Comparison of ENCODE assay signal across 8 cellular contexts in genomic region chr10:21989453-21990154, GRCh38. TPM values are rescaled to one million over a fixed set of nuclear protein-coding genes. Genes with fewer than 3 reads are reported as not detected.
A peak's percentile ranks its signal among the peaks of the same experiment; 100 is the strongest.
DNase-seq lines count a peak whose midpoint lies in the region; ATAC-seq, FAIRE-seq and TF ChIP-seq lines count a peak whose summit lies in the region.

No MANE protein-coding gene starts in this region.

- H3K4me1 Mint-ChIP-seq in stimulated activated naive B cell treated with anti-CD40 and anti-IgM and Interleukin-4, amounts not matched to agents 10 μg/mL and 1 μg/mL and 100 μg/mL, for 72 hours, result peaks cover 4 to 15% of the 10 kb centered on the region in 2 donors

- CTCF ChIA-PET in GM12878 (lab: Yijun Ruan, JAX), result interaction anchor here (0.9 to 1.0 kb wide), 4 partner anchors 8 to 1000 kb away, joined by 3 to 7 read pairs (median 4); no protein-coding TSS in a partner anchor

- SMC1A ChIA-PET in GM12878 (lab: Charles Lee; ENCODE audit: uncharacterized antibody, unreplicated experiment), result interaction anchor here (0.7 to 1.1 kb wide), 3 partner anchors 8 to 493 kb away, joined by 3 to 4 read pairs (median 3); no protein-coding TSS in a partner anchor

- peak overlapping the region; percentile 16 for H3K27ac Mint-ChIP-seq in stimulated activated naive B cell treated with anti-CD40 and anti-IgM and Interleukin-4, amounts not matched to agents 10 μg/mL and 1 μg/mL and 100 μg/mL, for 72 hours

- POLR2A ChIA-PET in GM12878 (lab: Charles Lee), result no interaction called here

- H3K79me2 ChIP-seq in OCI-LY3 (ENCODE audit: low read length) (no peaks in the 10 kb centered on the region), GM12878 (ENCODE audit: control insufficient read depth, insufficient read depth, low read length) (peaks cover 7% of the 10 kb centered on the region)

- in situ Hi-C loops in GM12878 (cut with MboI), result loop anchor here (10.0 kb wide), 1 partner anchor 585 kb away; no protein-coding TSS in a partner anchor

- TF ChIP-seq RAD21 in GM12878 (IDR thresholded peaks at IDR 0.05; ENCODE audit: insufficient read depth, low read depth, low read length), result peak; percentile 77

- TF ChIP-seq CTCF in OCI-LY3 (IDR thresholded peaks at IDR 0.05; ENCODE audit: low read depth, low read length) (peak; percentile 56), GM12878 (IDR thresholded peaks at IDR 0.05 in 2 of 3, conservative IDR thresholded peaks at IDR 0.05 in 1 of 3; ENCODE audit: control insufficient read depth in 2 of 3, extremely low read depth in 1 of 3, insufficient read depth in 1 of 3, low read depth in 3 of 3, low read length in 3 of 3) (peak; percentile 65 to 68 (median 65))

- WGBS in GM12878 (ENCODE audit: insufficient coverage, insufficient replicate concordance, low lambda C conversion rate, missing lambda C conversion rate), result 77% methylated on average over 5 of the region's 5 CpGs

- H3K27me3 ChIP-seq in OCI-LY3 (ENCODE audit: low read depth, low read length) (no peaks in the 10 kb centered on the region), GM12878 (replicated peaks in 1 of 2; ENCODE audit: control insufficient read depth in 2 of 2, insufficient read depth in 2 of 2, low read length in 1 of 2) (no peaks in the 10 kb centered on the region)

- RAD21 ChIA-PET in GM12878 (lab: Charles Lee; ENCODE audit: unreplicated experiment), result no interaction called here

- TF ChIP-seq EP300 in GM12878 (IDR thresholded peaks at IDR 0.05; ENCODE audit: borderline replicate concordance in 1 of 2, control insufficient read depth in 1 of 2, low read depth in 2 of 2, low read length in 2 of 2), result no peak

- TF ChIP-seq POLR2A in GM12878 (IDR thresholded peaks at IDR 0.05; ENCODE audit: low read depth, low read length), result no peak

- peak; percentile 90 for ATAC-seq in GM21619 (IDR thresholded peaks at IDR 0.05; ENCODE audit: unreplicated experiment)
- peak; percentile 98 for ATAC-seq in GM12878
- ATAC-seq in stimulated activated naive B cell treated with anti-CD40 and anti-IgM and Interleukin-4, amounts not matched to agents 10 μg/mL and 1 μg/mL and 100 μg/mL, for 72 hours (replicated peaks), result peak; percentile 90 to 95

- H3K4me2 ChIP-seq in OCI-LY3 (ENCODE audit: low read length) (no peak overlapping the region), GM12878 (ENCODE audit: control insufficient read depth, insufficient read depth) (no peak overlapping the region)

- H3K36me3 Mint-ChIP-seq in stimulated activated naive B cell treated with anti-CD40 and anti-IgM and Interleukin-4, amounts not matched to agents 10 μg/mL and 1 μg/mL and 100 μg/mL, for 72 hours, result peaks cover 4% of the 10 kb centered on the region in 2 donors

- H3K9me3 ChIP-seq in OCI-LY3 (ENCODE audit: insufficient read depth, low read length), result no peaks in the 10 kb centered on the region
- peaks cover 2% of the 10 kb centered on the region; the same call in 2 of the 3 replicates for H3K9me3 ChIP-seq in GM12878 (replicated peaks; ENCODE audit: control insufficient read depth, insufficient read depth, low read length)

- no peak overlapping the region for H3K9ac ChIP-seq in OCI-LY3 (ENCODE audit: low read length)
- H3K9ac ChIP-seq in GM12878 (ENCODE audit: control insufficient read depth, insufficient read depth, low read length), result no peak overlapping the region

- no peaks in the 10 kb centered on the region for H3K27me3 Mint-ChIP-seq in stimulated activated naive B cell treated with anti-CD40 and anti-IgM and Interleukin-4, amounts not matched to agents 10 μg/mL and 1 μg/mL and 100 μg/mL, for 72 hours

- DNase-seq in NCI-H2081 (lab: John Stamatoyannopoulos, UW) (peak; percentile 39 to 55), NCI-H2081 treated with DMSO at 0.1 percent for 48 hours (lab: John Stamatoyannopoulos, UW) (no peak), HuH-7 (ENCODE audit: low spot score) (peak; percentile 67), GM12878 (ENCODE audit: low read depth, low spot score) (no peak), inferior parietal cortex (ENCODE audit: extremely low spot score) (peak; percentile 65)
- peak; percentile 8 for DNase-seq in stimulated activated naive B cell treated with anti-CD40 and anti-IgM and Interleukin-4, amounts not matched to agents 10 μg/mL and 1 μg/mL and 100 μg/mL, for 72 hours

- no peak overlapping the region for H3K4me3 Mint-ChIP-seq in stimulated activated naive B cell treated with anti-CD40 and anti-IgM and Interleukin-4, amounts not matched to agents 10 μg/mL and 1 μg/mL and 100 μg/mL, for 72 hours

- no TSS peak for BruUV-seq in GM12878 (replicated peaks; lab: Mats Ljungman, UMichigan)

- intact Hi-C loops in GM12878 (cut with micrococcal nuclease; ENCODE audit: unreplicated experiment), result loop anchor here (5.0 to 10.0 kb wide), 3 partner anchors 428 to 1168 kb away; no protein-coding TSS in a partner anchor

- peak; percentile 73 for FAIRE-seq in GM12878 (lab: Jason Lieb, UNC)

- no peak overlapping the region for H3K27ac ChIP-seq in OCI-LY3 (ENCODE audit: low read length)
- H3K27ac ChIP-seq in GM12878 (ENCODE audit: control insufficient read depth, insufficient read depth), result no peak overlapping the region

- H3K36me3 ChIP-seq in OCI-LY3 (replicated peaks; ENCODE audit: low read depth, low read length) (no peaks in the 10 kb centered on the region), GM12878 (ENCODE audit: control insufficient read depth in 2 of 2, insufficient read depth in 2 of 2, low read length in 1 of 2) (no peaks in the 10 kb centered on the region)

- H4K20me1 ChIP-seq in OCI-LY3 (ENCODE audit: insufficient read depth, low read length), result no peaks in the 10 kb centered on the region
- no peaks in the 10 kb centered on the region for H4K20me1 ChIP-seq in GM12878 (ENCODE audit: control insufficient read depth, insufficient read depth)

- peaks cover 4% of the 10 kb centered on the region for H3K4me1 ChIP-seq in OCI-LY3 (ENCODE audit: low read length)
- H3K4me1 ChIP-seq in GM12878 (ENCODE audit: control insufficient read depth, insufficient read depth, low read length), result no peaks in the 10 kb centered on the region

- H2AFZ ChIP-seq in OCI-LY3 (ENCODE audit: low read depth, low read length), result no peak overlapping the region
- H2AFZ ChIP-seq in GM12878 (ENCODE audit: control insufficient read depth, low read depth, low read length), result no peak overlapping the region

- no peaks in the 10 kb centered on the region for H3K9me3 Mint-ChIP-seq in stimulated activated naive B cell treated with anti-CD40 and anti-IgM and Interleukin-4, amounts not matched to agents 10 μg/mL and 1 μg/mL and 100 μg/mL, for 72 hours

- H3K4me3 ChIP-seq in OCI-LY3 (ENCODE audit: low read length), result no peak overlapping the region
- H3K4me3 ChIP-seq in GM12878, result no peak overlapping the region

TF ChIP-seq in GM12878, 131 proteins besides CTCF, POLR2A, EP300 and RAD21:
- peak; percentile 52; the same call in 1 of the 2 replicates for TF ChIP-seq SMC3 (IDR thresholded peaks at IDR 0.05; ENCODE audit: borderline replicate concordance, low read length)
- TF ChIP-seq, protein P1, sequence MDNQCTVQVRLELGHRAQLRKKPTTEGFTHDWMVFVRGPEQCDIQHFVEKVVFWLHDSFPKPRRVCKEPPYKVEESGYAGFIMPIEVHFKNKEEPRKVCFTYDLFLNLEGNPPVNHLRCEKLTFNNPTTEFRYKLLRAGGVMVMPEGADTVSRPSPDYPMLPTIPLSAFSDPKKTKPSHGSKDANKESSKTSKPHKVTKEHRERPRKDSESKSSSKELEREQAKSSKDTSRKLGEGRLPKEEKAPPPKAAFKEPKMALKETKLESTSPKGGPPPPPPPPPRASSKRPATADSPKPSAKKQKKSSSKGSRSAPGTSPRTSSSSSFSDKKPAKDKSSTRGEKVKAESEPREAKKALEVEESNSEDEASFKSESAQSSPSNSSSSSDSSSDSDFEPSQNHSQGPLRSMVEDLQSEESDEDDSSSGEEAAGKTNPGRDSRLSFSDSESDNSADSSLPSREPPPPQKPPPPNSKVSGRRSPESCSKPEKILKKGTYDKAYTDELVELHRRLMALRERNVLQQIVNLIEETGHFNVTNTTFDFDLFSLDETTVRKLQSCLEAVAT (IDR thresholded peaks at IDR 0.05), result no peak

RNA-seq across cellular contexts. Expression of gene DNAJC1, which starts 13.9 kb away (rescaled TPM):
- 47.2 and 65.1 TPM in 2 replicates for total RNA-seq in GM12878 (2013; cell fraction: nucleolus; rRNA removed)
- 19.1 and 23.3 TPM in 2 replicates for total RNA-seq in GM12878 (2014; rRNA removed)
- total RNA-seq in GM12878 (2014; rRNA removed; fragmentation: Illumina TruSeq; extraction: Trizol), result 22.6 and 23.7 TPM in 2 replicates
- total RNA-seq in GM12878 (2021), result 19.3 and 20.2 TPM in 2 replicates
- 9.0 TPM for polyA plus RNA-seq in GM12878 (2011; ENCODE audit: low read depth)
- polyA plus RNA-seq in GM12878 (2011; rRNA removed), result 27.6 and 30.8 TPM in 2 replicates
- polyA plus RNA-seq in GM12878 (2011; cell fraction: cytosol; rRNA removed), result 10.5 and 15.0 TPM in 2 replicates
- 14.7 and 17.0 TPM in 2 replicates for polyA plus RNA-seq in GM12878 (2011; cell fraction: nucleus; rRNA removed)
- 15.6 and 18.8 TPM in 2 replicates for polyA plus RNA-seq in GM12878 (2012)
- polyA plus RNA-seq in GM12878 (2014; fragmentation: Illumina TruSeq; extraction: Trizol), result 20.2 and 23.1 TPM in 2 replicates
- polyA plus RNA-seq in GM12878 (2014; fragmentation: Nextera tagmentation; extraction: Ambion mirVana), result 1 to 10 TPM; 2.5 to 6.4 TPM
- polyA plus RNA-seq in GM12878 (2014; rRNA removed), result 20.6 and 21.2 TPM in 2 replicates
- 10 to 100 TPM; 34.0 to 39.3 TPM for polyA plus RNA-seq in GM12878 (2016; fragmentation: Nextera tagmentation; extraction: Ambion mirVana)
- polyA minus RNA-seq in GM12878 (2011; rRNA and poly(A)+ RNA removed), result 8.2 and 15.8 TPM in 2 replicates
- polyA minus RNA-seq in GM12878 (2011; cell fraction: cytosol; rRNA and poly(A)+ RNA removed), result 6.3 and 13.0 TPM in 2 replicates
- polyA minus RNA-seq in GM12878 (2011; cell fraction: nucleus; rRNA and poly(A)+ RNA removed), result 20.7 and 27.7 TPM in 2 replicates

Comparison
In these comparisons a context has a peak if more than half of its experiments do, and no peak if none do; other contexts are left out.
1. DNase-seq: peak in NCI-H2081 (2 of 2), HuH-7 (single experiment), inferior parietal cortex (single experiment) and stimulated activated naive B cell treated with anti-CD40 and anti-IgM and Interleukin-4, amounts not matched to agents 10 μg/mL and 1 μg/mL and 100 μg/mL, for 72 hours (single experiment); none in NCI-H2081 treated with DMSO at 0.1 percent for 48 hours (single experiment) and GM12878 (single experiment).
2. Peak in every context shown above with its lines, with median percentiles within 50 percentile points of each other: ATAC-seq.